1 cellular context compared by ENCODE assay signal in genomic region chr9:87421734-87422133, GRCh38.
TF ChIP-seq lines count a peak whose summit lies in the region.

No MANE protein-coding gene starts in this region.

TF ChIP-seq in WTC11, 78 proteins besides CTCF, POLR2A, EP300 and RAD21 (continued from another document):
- TF ChIP-seq MLX (CRISPR knock-in tag; IDR thresholded peaks at IDR 0.05): no peak
- no peak for TF ChIP-seq IRF1 (CRISPR knock-in tag; IDR thresholded peaks at IDR 0.05)
- no peak for TF ChIP-seq ETV6 (CRISPR knock-in tag; IDR thresholded peaks at IDR 0.05)
- no peak for TF ChIP-seq ARID4B (CRISPR knock-in tag; IDR thresholded peaks at IDR 0.05; ENCODE audit: borderline replicate concordance)
- no peak for TF ChIP-seq NR2C2 (CRISPR knock-in tag; IDR thresholded peaks at IDR 0.05)
- no peak for TF ChIP-seq NFYB (CRISPR knock-in tag; conservative IDR thresholded peaks at IDR 0.05; ENCODE audit: low read depth)
- no peak for TF ChIP-seq TP53 (CRISPR knock-in tag; IDR thresholded peaks at IDR 0.05)
- TF ChIP-seq ZNF425 (CRISPR knock-in tag; conservative IDR thresholded peaks at IDR 0.05): 0 out of 2 replicates have a peak, but pooled peaks have one; percentile 29
- no peak for TF ChIP-seq CDX4 (CRISPR knock-in tag; IDR thresholded peaks at IDR 0.05; ENCODE audit: borderline replicate concordance)
- TF ChIP-seq ATF6 (CRISPR knock-in tag; IDR thresholded peaks at IDR 0.05): no peak
- TF ChIP-seq E2F1 (CRISPR knock-in tag; IDR thresholded peaks at IDR 0.05): no peak
- TF ChIP-seq NR1H2 (CRISPR knock-in tag; IDR thresholded peaks at IDR 0.05): no peak
- no peak for TF ChIP-seq JAZF1 (CRISPR knock-in tag; IDR thresholded peaks at IDR 0.05)
- no peak for TF ChIP-seq IRF2 (CRISPR knock-in tag; IDR thresholded peaks at IDR 0.05; ENCODE audit: borderline replicate concordance, low read depth)
TF ChIP-seq in WTC11: peak in this region for 7.
